ENCODE assay signal across 16 cellular contexts in genomic region chr10:27620425-27621397, GRCh38.
A peak's percentile ranks its signal among the peaks of the same experiment; 100 is the strongest.
DNase-seq lines count a peak whose midpoint lies in the region; TF ChIP-seq lines count a peak whose summit lies in the region.
"Had no signal": no experiment of that assay in that cellular context is flagged by ENCODE, and none has a peak within 500 bp of the region (broad histone marks: within the 10 kb centered on the region; RNA-seq: fewer than 3 reads in every experiment).

No MANE protein-coding gene starts in this region.

- peak overlapping the region in 1 of 3 donors; percentile 31 for H3K4me3 ChIP-seq in breast epithelium
- H3K4me3 ChIP-seq in fibroblast of mammary gland (ENCODE audit: control insufficient read depth, low read depth, low read length), result peak overlapping the region; percentile 4
- peak overlapping the region; percentile 4 to 19 for H3K4me3 ChIP-seq in vagina
- H3K4me3 ChIP-seq: upper lobe of left lung had no signal

- H3K4me1 Mint-ChIP-seq in MCF 10A (ENCODE audit: insufficient read depth, unreplicated experiment), result peaks cover 15% of the 10 kb centered on the region

- H3K27me3 Mint-ChIP-seq in MCF 10A (ENCODE audit: insufficient read depth, unreplicated experiment), result no peaks in the 10 kb centered on the region

- H3K27ac ChIP-seq in breast epithelium, result peak overlapping the region in 1 of 2 donors; percentile 71
- H3K27ac ChIP-seq in vagina, result peak overlapping the region; percentile 64
- H3K27ac ChIP-seq: RWPE1, upper lobe of left lung had no signal

- no peaks in the 10 kb centered on the region for H3K9me3 Mint-ChIP-seq in MCF 10A (ENCODE audit: unreplicated experiment)
- H3K9me3 Mint-ChIP-seq: activated T-cell treated with anti-CD3 and anti-CD28 coated beads, Interleukin-2, amount 50 U/mL, for 72 hours; natural killer cell treated with Interleukin-12 subunit alpha and Interleukin-12 subunit beta and Interleukin-15 and Interleukin-18, amount 100 ng/mL, for 72 hours had no signal

- H3K36me3 ChIP-seq in breast epithelium (no peaks in the 10 kb centered on the region), vagina (no peaks in the 10 kb centered on the region)
- H3K36me3 ChIP-seq: upper lobe of left lung had no signal

- no peak for TF ChIP-seq CTCF in MCF 10A (IDR thresholded peaks at IDR 0.05; ENCODE audit: unreplicated experiment)
- TF ChIP-seq CTCF in breast epithelium (IDR thresholded peaks at IDR 0.05), result no peak
- no peak for TF ChIP-seq CTCF in fibroblast of mammary gland (conservative IDR thresholded peaks at IDR 0.05; ENCODE audit: control insufficient read depth, insufficient read depth, low read depth, low read length)
- TF ChIP-seq CTCF in vagina (IDR thresholded peaks at IDR 0.05), result no peak

- peak overlapping the region; percentile 48 for H3K4me3 Mint-ChIP-seq in MCF 10A (ENCODE audit: unreplicated experiment)
- H3K4me3 Mint-ChIP-seq: activated T-cell treated with anti-CD3 and anti-CD28 coated beads, Interleukin-2, amount 50 U/mL, for 72 hours; natural killer cell treated with Interleukin-12 subunit alpha and Interleukin-12 subunit beta and Interleukin-15 and Interleukin-18, amount 100 ng/mL, for 72 hours had no signal

- no TSS peak for BruUV-seq in MCF 10A (replicated peaks; lab: Mats Ljungman, UMichigan)

- H3K27ac Mint-ChIP-seq in MCF 10A (ENCODE audit: low read depth, unreplicated experiment), result peak overlapping the region; percentile 52
- H3K27ac Mint-ChIP-seq: activated T-cell treated with anti-CD3 and anti-CD28 coated beads, Interleukin-2, amount 50 U/mL, for 72 hours; natural killer cell treated with Interleukin-12 subunit alpha and Interleukin-12 subunit beta and Interleukin-15 and Interleukin-18, amount 100 ng/mL, for 72 hours had no signal

- DNase-seq in MCF 10A (ENCODE audit: unreplicated experiment) (no peak), breast epithelium (ENCODE audit: low spot score in 2 of 2) (no peak), fibroblast of mammary gland (ENCODE audit: low read depth) (peak; percentile 91), non-pigmented ciliary epithelial cell (ENCODE audit: low read depth) (peak; percentile 27), vagina (ENCODE audit: extremely low spot score in 2 of 2) (peak in 1 of 2 donors; percentile 84), mesenteric fat pad (ENCODE audit: low spot score) (no peak), cerebellar cortex (ENCODE audit: low spot score) (no peak)
- no peak for DNase-seq in activated CD4-positive, alpha-beta T cell treated with anti-CD3 and anti-CD28 coated beads, Interleukin-2, amount 50 U/mL, for 4 hours
- DNase-seq: activated T-cell treated with anti-CD3 and anti-CD28 coated beads, Interleukin-2, amount 50 U/mL, for 72 hours; H7; Karpas-422; NCI-H510A treated with DMSO at 0.1 percent for 48 hours; stimulated activated CD4-positive, alpha-beta T cell treated with anti-CD3 and anti-CD28 coated beads, Interleukin-2, amount 100 ng/mL, for 24 hours; upper lobe of left lung had no signal

- no peaks in the 10 kb centered on the region for H3K9me3 ChIP-seq in breast epithelium
- H3K9me3 ChIP-seq in vagina, result no peaks in the 10 kb centered on the region
- H3K9me3 ChIP-seq: upper lobe of left lung had no signal

- no peaks in the 10 kb centered on the region for H3K36me3 Mint-ChIP-seq in MCF 10A (ENCODE audit: insufficient read depth, unreplicated experiment)
- H3K36me3 Mint-ChIP-seq: natural killer cell treated with Interleukin-12 subunit alpha and Interleukin-12 subunit beta and Interleukin-15 and Interleukin-18, amount 100 ng/mL, for 72 hours had no signal

- no peak for TF ChIP-seq POLR2A in breast epithelium (IDR thresholded peaks at IDR 0.05)
- no peak for TF ChIP-seq POLR2A in vagina (IDR thresholded peaks at IDR 0.05)

- intact Hi-C loops in MCF 10A (cut with micrococcal nuclease), result no loop called here
- intact Hi-C loops in breast epithelium (cut with DNase I; ENCODE audit: low total_unique reads), result no loop called here
- intact Hi-C loops in vagina (cut with DNase I), result no loop called here

- H3K4me1 ChIP-seq in breast epithelium (no peaks in the 10 kb centered on the region), vagina (peaks cover 21% of the 10 kb centered on the region)
- H3K4me1 ChIP-seq: upper lobe of left lung had no signal

- POLR2A ChIA-PET in MCF 10A (lab: Yijun Ruan, JAX), result interaction anchor here (1.4 kb wide), 1 partner anchor 10 kb away, joined by 4 read pairs; no protein-coding TSS in a partner anchor

- H3K27me3 ChIP-seq in breast epithelium, result no peaks in the 10 kb centered on the region
- H3K27me3 ChIP-seq in vagina, result no peaks in the 10 kb centered on the region
- H3K27me3 ChIP-seq: upper lobe of left lung had no signal

- CTCF ChIA-PET in MCF 10A (lab: Yijun Ruan, JAX), result no interaction called here

Comparison
In these comparisons a context has a peak if more than half of its experiments do, and no peak if none do; other contexts are left out.
1. DNase-seq: peak in fibroblast of mammary gland (single experiment) and non-pigmented ciliary epithelial cell (single experiment); none in MCF 10A (single experiment), breast epithelium (0 of 2), mesenteric fat pad (single experiment), cerebellar cortex (single experiment) and activated CD4-positive, alpha-beta T cell treated with anti-CD3 and anti-CD28 coated beads, Interleukin-2, amount 50 U/mL, for 4 hours (0 of 2).